ENCODE assay signal across 8 cellular contexts in genomic region chr4:184386271-184386781, GRCh38.
A peak's percentile ranks its signal among the peaks of the same experiment; 100 is the strongest.
DNase-seq lines count a peak whose midpoint lies in the region; ATAC-seq and TF ChIP-seq lines count a peak whose summit lies in the region.

No MANE protein-coding gene starts in this region.

- POLR2A ChIA-PET in CD4-positive, alpha-beta T cell (lab: Charles Lee) = no interaction called here

- H3K4me1 Mint-ChIP-seq in CD4-positive, alpha-beta T cell (ENCODE audit: low read depth) = peaks cover 61% of the 10 kb centered on the region
- peaks cover 57% of the 10 kb centered on the region for H3K4me1 Mint-ChIP-seq in endodermal cell

- TF ChIP-seq CTCF in CD4-positive, alpha-beta T cell (IDR thresholded peaks at IDR 0.05) = no peak
- TF ChIP-seq CTCF in endodermal cell (conservative IDR thresholded peaks at IDR 0.05) = no peak

- H3K27me3 ChIP-seq in CD4-positive, alpha-beta T cell (ENCODE audit: control insufficient read depth, insufficient read depth, low read length) = no peaks in the 10 kb centered on the region
- no peaks in the 10 kb centered on the region for H3K27me3 ChIP-seq in endodermal cell (ENCODE audit: control insufficient read depth, insufficient read depth, low read length, poor library complexity, severe bottlenecking)
- no peaks in the 10 kb centered on the region for H3K27me3 ChIP-seq in mucosa of rectum (ENCODE audit: control insufficient read depth in 2 of 2, insufficient read depth in 2 of 2, low read length in 2 of 2)

- no peaks in the 10 kb centered on the region for H3K9me3 Mint-ChIP-seq in CD4-positive, alpha-beta T cell
- no peaks in the 10 kb centered on the region for H3K9me3 Mint-ChIP-seq in endodermal cell

- intact Hi-C loops in CD4-positive, alpha-beta T cell (cut with DNase I, micrococcal nuclease) = loop anchor here (10.0 kb wide), 1 partner anchor 122 kb away; no protein-coding TSS in a partner anchor

- no peak overlapping the region for H3K4me3 ChIP-seq in endodermal cell (ENCODE audit: low read length)
- H3K4me3 ChIP-seq in mucosa of rectum (ENCODE audit: low read length in 2 of 2) = peak overlapping the region; percentile 54 to 57

- DNase-seq in CD4-positive, alpha-beta T cell = no peak
- DNase-seq in NCI-H69 (lab: John Stamatoyannopoulos, UW) (peak; percentile 81), endodermal cell (peak; percentile 67), NOMO-1 treated with DMSO at 0.1 percent for 48 hours (lab: John Stamatoyannopoulos, UW; ENCODE audit: unreplicated experiment) (no peak), UCSD-AML1 (lab: John Stamatoyannopoulos, UW; ENCODE audit: unreplicated experiment) (no peak), AML-193 (lab: John Stamatoyannopoulos, UW) (no peak)
- DNase-seq in stimulated activated naive CD8-positive, alpha-beta T cell treated with anti-CD3 and anti-CD28 coated beads, Interleukin-15, Interleukin-2, amounts not matched to agents 100 U/mL and 50 U/mL, for 24 hours = no peak

- no peak for ATAC-seq in CD4-positive, alpha-beta T cell (ENCODE audit: poor library complexity)
- no peak for ATAC-seq in stimulated activated naive CD8-positive, alpha-beta T cell treated with anti-CD3 and anti-CD28 coated beads, Interleukin-15, Interleukin-2, amounts not matched to agents 100 U/mL and 50 U/mL, for 24 hours

- H3K4me1 ChIP-seq in endodermal cell (ENCODE audit: control insufficient read depth, insufficient read depth, low read length) = peaks cover 23% of the 10 kb centered on the region
- peaks cover 54 to 55% of the 10 kb centered on the region in 2 donors for H3K4me1 ChIP-seq in mucosa of rectum (ENCODE audit: control insufficient read depth in 2 of 2, insufficient read depth in 2 of 2, low read length in 2 of 2)

- H3K9me3 ChIP-seq in CD4-positive, alpha-beta T cell (ENCODE audit: control insufficient read depth, low read length) = no peaks in the 10 kb centered on the region
- H3K9me3 ChIP-seq in endodermal cell (ENCODE audit: control insufficient read depth, low read length) (peaks cover 2% of the 10 kb centered on the region), mucosa of rectum (ENCODE audit: control insufficient read depth in 2 of 2, low read length in 2 of 2) (no peaks in the 10 kb centered on the region)

- H3K4me3 Mint-ChIP-seq in CD4-positive, alpha-beta T cell = no peak overlapping the region
- no peak overlapping the region for H3K4me3 Mint-ChIP-seq in endodermal cell

- peak overlapping the region; percentile 60 for H3K27ac Mint-ChIP-seq in CD4-positive, alpha-beta T cell
- H3K27ac Mint-ChIP-seq in endodermal cell = peak overlapping the region; percentile 74

- H3K27me3 Mint-ChIP-seq in CD4-positive, alpha-beta T cell = no peaks in the 10 kb centered on the region
- no peaks in the 10 kb centered on the region for H3K27me3 Mint-ChIP-seq in endodermal cell (ENCODE audit: insufficient read depth)

- H3K9ac ChIP-seq in endodermal cell (ENCODE audit: extremely low read depth, low read length, poor library complexity, severe bottlenecking) = no peak overlapping the region
- H3K9ac ChIP-seq in mucosa of rectum (ENCODE audit: low read depth in 1 of 2, low read length in 2 of 2) = peak overlapping the region; percentile 43 to 80

- 64 to 82% methylated on average over 8 to 10 of the region's 10 CpGs for WGBS in endodermal cell (ENCODE audit: insufficient coverage in 1 of 2, insufficient read length in 1 of 2), 2 experiments

- CTCF ChIA-PET in CD4-positive, alpha-beta T cell (lab: Charles Lee) = no interaction called here

- H3K27ac ChIP-seq in CD4-positive, alpha-beta T cell (ENCODE audit: low read depth, low read length) = peak overlapping the region; percentile 18
- H3K27ac ChIP-seq in endodermal cell (ENCODE audit: low read depth, low read length) (no peak overlapping the region), mucosa of rectum (ENCODE audit: low read depth in 2 of 2, low read length in 2 of 2) (peak overlapping the region; percentile 96 to 99)

- H3K36me3 Mint-ChIP-seq in CD4-positive, alpha-beta T cell (ENCODE audit: low read depth) = peaks cover 55% of the 10 kb centered on the region
- H3K36me3 Mint-ChIP-seq in endodermal cell (ENCODE audit: low read depth) = peaks cover 39% of the 10 kb centered on the region

- H3K36me3 ChIP-seq in endodermal cell (ENCODE audit: control insufficient read depth, insufficient read depth, low read length) (peaks cover 14% of the 10 kb centered on the region), mucosa of rectum (ENCODE audit: control insufficient read depth in 2 of 2, insufficient read depth in 2 of 2, low read length in 2 of 2) (peaks cover 31% of the 10 kb centered on the region in 2 donors)

Comparison
In these comparisons a context has a peak if more than half of its experiments do, and no peak if none do; other contexts are left out.
1. DNase-seq: peak in NCI-H69 (single experiment) and endodermal cell (single experiment); none in CD4-positive, alpha-beta T cell (0 of 10), NOMO-1 treated with DMSO at 0.1 percent for 48 hours (single experiment), UCSD-AML1 (single experiment), AML-193 (0 of 2) and stimulated activated naive CD8-positive, alpha-beta T cell treated with anti-CD3 and anti-CD28 coated beads, Interleukin-15, Interleukin-2, amounts not matched to agents 100 U/mL and 50 U/mL, for 24 hours (single experiment).